17 cellular contexts compared by ENCODE assay signal in the genomic region with DNA sequence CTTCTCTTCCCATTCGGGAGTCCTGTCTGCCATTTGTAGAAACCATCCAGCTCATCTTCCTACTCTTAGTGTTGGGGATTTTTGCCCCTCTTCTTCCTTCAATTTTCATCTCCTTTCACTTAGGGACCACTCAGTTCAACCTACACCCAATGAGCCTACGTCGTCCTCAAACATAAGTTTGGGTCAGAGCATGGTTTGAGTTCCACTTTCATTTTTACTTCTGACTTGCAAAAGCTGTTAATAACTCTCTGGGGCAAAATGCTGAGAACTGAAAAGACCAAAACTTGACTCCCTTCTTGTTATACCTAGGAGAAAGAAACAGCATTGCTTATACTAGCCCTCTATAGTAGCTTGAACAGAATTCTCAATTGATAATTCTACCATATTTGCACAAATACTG.
DNase-seq lines count a peak whose midpoint lies in the region; ATAC-seq, FAIRE-seq and TF ChIP-seq lines count a peak whose summit lies in the region.
"Had no signal": no experiment of that assay in that cellular context is flagged by ENCODE, and none has a peak within 500 bp of the region (broad histone marks: within the 10 kb centered on the region; RNA-seq: fewer than 3 reads in every experiment).

No MANE protein-coding gene starts in this region.

- no peak overlapping the region; the same call in 1 of the 2 replicates for H3K4me3 ChIP-seq in GM12865 (ENCODE audit: low read depth, low read length)
- no peak overlapping the region for H3K4me3 ChIP-seq in GM12878
- H3K4me3 ChIP-seq in vagina = no peak overlapping the region
- H3K4me3 ChIP-seq: K562, Peyer's patch, testis had no signal

- RAD21 ChIA-PET in GM12878 (lab: Charles Lee; ENCODE audit: unreplicated experiment) = no interaction called here

- H3K36me3 ChIP-seq in GM12878 (ENCODE audit: control insufficient read depth in 2 of 2, insufficient read depth in 2 of 2, low read length in 1 of 2) = no peaks in the 10 kb centered on the region
- H3K36me3 ChIP-seq in vagina = no peaks in the 10 kb centered on the region
- H3K36me3 ChIP-seq: Peyer's patch had no signal

- no peak overlapping the region for H3K4me2 ChIP-seq in GM12878 (ENCODE audit: control insufficient read depth, insufficient read depth)

- POLR2A ChIA-PET in GM12878 (lab: Charles Lee) = no interaction called here
- POLR2A ChIA-PET in GM10248 (lab: Yijun Ruan, JAX) = no interaction called here

- H3K9me3 ChIP-seq in GM12878 (replicated peaks; ENCODE audit: control insufficient read depth, insufficient read depth, low read length) = no peaks in the 10 kb centered on the region
- H3K9me3 ChIP-seq in vagina = no peaks in the 10 kb centered on the region
- H3K9me3 ChIP-seq: Peyer's patch, testis had no signal

- no peaks in the 10 kb centered on the region for H3K79me2 ChIP-seq in GM12878 (ENCODE audit: control insufficient read depth, insufficient read depth, low read length)

- no peak overlapping the region for H3K9ac ChIP-seq in GM12878 (ENCODE audit: control insufficient read depth, insufficient read depth, low read length)

- 19% methylated on average over 3 of the region's 3 CpGs for WGBS in GM12878 (ENCODE audit: insufficient coverage, insufficient replicate concordance, low lambda C conversion rate, missing lambda C conversion rate)

- no TSS peak for BruUV-seq in GM12878 (replicated peaks; lab: Mats Ljungman, UMichigan)

- no peak for FAIRE-seq in GM12878 (lab: Jason Lieb, UNC)
- FAIRE-seq: astrocyte, K562 had no signal

- CTCF ChIA-PET in GM12878 (lab: Yijun Ruan, JAX) = no interaction called here
- CTCF ChIA-PET in GM10248 (lab: Yijun Ruan, JAX) = no interaction called here

- TF ChIP-seq CTCF in GM12865 (IDR thresholded peaks at IDR 0.05; ENCODE audit: insufficient read depth, low read depth, low read length, missing control alignments) (no peak), GM12878 (IDR thresholded peaks at IDR 0.05 in 2 of 3, conservative IDR thresholded peaks at IDR 0.05 in 1 of 3; ENCODE audit: control insufficient read depth in 2 of 3, extremely low read depth in 1 of 3, insufficient read depth in 1 of 3, low read depth in 3 of 3, low read length in 3 of 3) (no peak), GM10248 (IDR thresholded peaks at IDR 0.05; ENCODE audit: control extremely low read depth, extremely low read depth, low read depth, missing control alignments) (no peak), vagina (IDR thresholded peaks at IDR 0.05) (no peak)

- H3K27ac ChIP-seq in GM12878 (ENCODE audit: control insufficient read depth, insufficient read depth) = no peak overlapping the region
- H3K27ac ChIP-seq in vagina = no peak overlapping the region
- H3K27ac ChIP-seq: Peyer's patch, testis had no signal

- no peak overlapping the region; the same call in 1 of the 2 replicates for H2AFZ ChIP-seq in GM12878 (ENCODE audit: control insufficient read depth, low read depth, low read length)

- H4K20me1 ChIP-seq in GM12878 (ENCODE audit: control insufficient read depth, insufficient read depth) = no peaks in the 10 kb centered on the region

- intact Hi-C loops in GM12878 (cut with micrococcal nuclease; ENCODE audit: unreplicated experiment) = no loop called here
- intact Hi-C loops in vagina (cut with DNase I) = no loop called here

- no peak for TF ChIP-seq EP300 in GM12878 (IDR thresholded peaks at IDR 0.05; ENCODE audit: borderline replicate concordance in 1 of 2, control insufficient read depth in 1 of 2, low read depth in 2 of 2, low read length in 2 of 2)

- ATAC-seq in GM18520 (IDR thresholded peaks at IDR 0.05; ENCODE audit: unreplicated experiment) = peak; percentile 67
- peak; percentile 83 for ATAC-seq in HG03432 (IDR thresholded peaks at IDR 0.05; ENCODE audit: unreplicated experiment)
- peak; percentile 80 for ATAC-seq in GM12878
- ATAC-seq: K562 had no signal

- SMC1A ChIA-PET in GM12878 (lab: Charles Lee; ENCODE audit: uncharacterized antibody, unreplicated experiment) = no interaction called here

- H3K4me1 ChIP-seq in GM12878 (ENCODE audit: control insufficient read depth, insufficient read depth, low read length) (no peaks in the 10 kb centered on the region), vagina (no peaks in the 10 kb centered on the region)
- H3K4me1 ChIP-seq: Peyer's patch, testis had no signal

- TF ChIP-seq RAD21 in GM12878 (IDR thresholded peaks at IDR 0.05; ENCODE audit: insufficient read depth, low read depth, low read length) = no peak

- no peaks in the 10 kb centered on the region for H3K27me3 ChIP-seq in GM12878 (replicated peaks in 1 of 2; ENCODE audit: control insufficient read depth in 2 of 2, insufficient read depth in 2 of 2, low read length in 1 of 2)
- no peaks in the 10 kb centered on the region for H3K27me3 ChIP-seq in vagina
- H3K27me3 ChIP-seq: Peyer's patch, testis had no signal

- in situ Hi-C loops in GM12878 (cut with MboI) = no loop called here

- peak; percentile 9 for DNase-seq in GM12865 (ENCODE audit: low read depth)
- DNase-seq in GM12878 (ENCODE audit: low read depth, low spot score) = no peak
- no peak for DNase-seq in ureter (ENCODE audit: low spot score)
- DNase-seq in GM10248 (ENCODE audit: extremely low spot score) = no peak
- no peak for DNase-seq in NCI-H1930 (lab: John Stamatoyannopoulos, UW)
- no peak for DNase-seq in vagina (ENCODE audit: extremely low spot score in 2 of 2)
- DNase-seq: activated CD4-positive, alpha-beta T cell treated with anti-CD3 and anti-CD28 coated beads, Interleukin-2, amount 50 U/mL, for 1 hour; activated naive CD4-positive, alpha-beta T cell treated with anti-CD3 and anti-CD28 coated beads, Interleukin-2, amount 50 U/mL, for 16 hours; endodermal cell; H7; hippocampal formation; Peyer's patch; testis had no signal

- TF ChIP-seq POLR2A in GM12878 (IDR thresholded peaks at IDR 0.05; ENCODE audit: low read depth, low read length) (no peak), vagina (IDR thresholded peaks at IDR 0.05) (no peak)

TF ChIP-seq in GM12878, 131 proteins besides CTCF, POLR2A, EP300 and RAD21:
- TF ChIP-seq, protein P1, sequence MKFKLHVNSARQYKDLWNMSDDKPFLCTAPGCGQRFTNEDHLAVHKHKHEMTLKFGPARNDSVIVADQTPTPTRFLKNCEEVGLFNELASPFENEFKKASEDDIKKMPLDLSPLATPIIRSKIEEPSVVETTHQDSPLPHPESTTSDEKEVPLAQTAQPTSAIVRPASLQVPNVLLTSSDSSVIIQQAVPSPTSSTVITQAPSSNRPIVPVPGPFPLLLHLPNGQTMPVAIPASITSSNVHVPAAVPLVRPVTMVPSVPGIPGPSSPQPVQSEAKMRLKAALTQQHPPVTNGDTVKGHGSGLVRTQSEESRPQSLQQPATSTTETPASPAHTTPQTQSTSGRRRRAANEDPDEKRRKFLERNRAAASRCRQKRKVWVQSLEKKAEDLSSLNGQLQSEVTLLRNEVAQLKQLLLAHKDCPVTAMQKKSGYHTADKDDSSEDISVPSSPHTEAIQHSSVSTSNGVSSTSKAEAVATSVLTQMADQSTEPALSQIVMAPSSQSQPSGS (IDR thresholded peaks at IDR 0.05; ENCODE audit: low read length) = no peak
